ENCODE assay signal across 8 cellular contexts in genomic region chr10:110871236-110872084, GRCh38. TPM values are rescaled to one million over a fixed set of nuclear protein-coding genes. Genes with fewer than 3 reads are reported as not detected.
DNase-seq lines count a peak whose midpoint lies in the region; ATAC-seq lines count a peak whose summit lies in the region.

Gene PDCD4 (plus strand): TSS chr10:110871928. CDS start chr10:110876028, 4,100 bp downstream.

- peaks cover 5 to 35% of the 10 kb centered on the region in 2 donors for H3K36me3 Mint-ChIP-seq in CD4-positive, alpha-beta memory T cell

- peak; percentile 89 to 96 (median 92) for DNase-seq in CD4-positive, alpha-beta memory T cell
- peak; percentile 87 for DNase-seq in HS-27A (ENCODE audit: low read depth)
- peak; percentile 78 for DNase-seq in NK-92 (lab: John Stamatoyannopoulos, UW; ENCODE audit: unreplicated experiment)
- peak; percentile 94 for DNase-seq in effector CD8-positive, alpha-beta T cell (lab: John Stamatoyannopoulos, UW)
- DNase-seq in lung microvascular endothelial cell (ENCODE audit: low read depth in 2 of 2) = peak; percentile 98 to 99
- DNase-seq in stimulated activated CD4-positive, alpha-beta T cell treated with anti-CD3 and anti-CD28 coated beads, TNF-alpha, amount 100 ng/mL, for 48 hours (ENCODE audit: low read depth in 3 of 3) = peak; percentile 90 to 95 (median 91)

- no peaks in the 10 kb centered on the region for H3K27me3 ChIP-seq in CD4-positive, alpha-beta memory T cell (ENCODE audit: insufficient read depth, low read length)

- no peaks in the 10 kb centered on the region for H3K36me3 ChIP-seq in CD4-positive, alpha-beta memory T cell (ENCODE audit: insufficient read depth, low read length)

- H3K4me3 ChIP-seq in CD4-positive, alpha-beta memory T cell (ENCODE audit: low read length in 2 of 2) = peak within 1 kb of the TSS; percentile 67 to 95

- H3K4me1 ChIP-seq in CD4-positive, alpha-beta memory T cell (ENCODE audit: insufficient read depth, low read length) = peaks cover 78% of the 10 kb centered on the region

- intact Hi-C loops in CD4-positive, alpha-beta memory T cell (cut with micrococcal nuclease) = loop anchor here (1.0 to 2.0 kb wide), 8 partner anchors 7 to 125 kb away; partner anchors contain the start of genes BBIP1 and SHOC2

- H3K27me3 Mint-ChIP-seq in CD4-positive, alpha-beta memory T cell = no peaks in the 10 kb centered on the region

- peak within 1 kb of the TSS; percentile 91 to 100 (median 99) for H3K27ac Mint-ChIP-seq in CD4-positive, alpha-beta memory T cell

- no peaks in the 10 kb centered on the region for H3K9me3 ChIP-seq in CD4-positive, alpha-beta memory T cell (ENCODE audit: control insufficient read depth in 1 of 2, low read length in 2 of 2)

- H3K9me3 Mint-ChIP-seq in CD4-positive, alpha-beta memory T cell = peaks cover 0 to 3% (median 0%) of the 10 kb centered on the region in 8 donors

- POLR2A ChIA-PET in CD4-positive, alpha-beta memory T cell (lab: Charles Lee; ENCODE audit: partially characterized antibody) = interaction anchor here (0.6 to 4.1 kb wide), 26 partner anchors 9 to 199 kb away, joined by 3 to 214 read pairs (median 4); partner anchors contain the start of genes BBIP1 and SHOC2
- POLR2A ChIA-PET in activated CD8-positive, alpha-beta memory T cell treated with anti-CD3 and anti-CD28 coated beads for 36 hours (lab: Charles Lee) = interaction anchor here (0.6 to 0.9 kb wide), 5 partner anchors 13 to 102 kb away, joined by 3 to 5 read pairs (median 3); partner anchors contain the start of genes BBIP1 and SHOC2

- ATAC-seq in GM19467 (IDR thresholded peaks at IDR 0.05; ENCODE audit: unreplicated experiment) = peak; percentile 66

- peak within 1 kb of the TSS; percentile 96 to 99 (median 96) for H3K4me3 Mint-ChIP-seq in CD4-positive, alpha-beta memory T cell

- H3K27ac ChIP-seq in CD4-positive, alpha-beta memory T cell (ENCODE audit: low read depth, low read length) = peak within 1 kb of the TSS; percentile 98

- peaks cover 44 to 86% (median 62%) of the 10 kb centered on the region in 4 donors for H3K4me1 Mint-ChIP-seq in CD4-positive, alpha-beta memory T cell

- CTCF ChIA-PET in CD4-positive, alpha-beta memory T cell (lab: Charles Lee; ENCODE audit: partially characterized antibody) = interaction anchor here (0.6 to 2.9 kb wide), 11 partner anchors 9 to 126 kb away, joined by 3 to 29 read pairs (median 4); no protein-coding TSS in a partner anchor
- CTCF ChIA-PET in activated CD8-positive, alpha-beta memory T cell treated with anti-CD3 and anti-CD28 coated beads for 36 hours (lab: Charles Lee) = interaction anchor here (0.8 to 0.9 kb wide), 3 partner anchors 15 to 22 kb away, joined by 3 to 4 read pairs (median 3); no protein-coding TSS in a partner anchor

RNA-seq across cellular contexts. Expression of gene PDCD4, which starts in this region (rescaled TPM):
- total RNA-seq in CD4-positive, alpha-beta memory T cell = 100 to 1,000 TPM; 358 to 376 TPM
- 100 to 1,000 TPM; 329 to 494 TPM for polyA plus RNA-seq in CD4-positive, alpha-beta memory T cell
- total RNA-seq in activated CD8-positive, alpha-beta memory T cell treated with anti-CD3 and anti-CD28 coated beads for 36 hours = 10 to 100 TPM; 83.3 to 95.6 TPM
- 102 and 172 TPM in 2 replicates for total RNA-seq in lung microvascular endothelial cell

Comparison
In these comparisons a context has a peak if more than half of its experiments do, and no peak if none do; other contexts are left out.
1. Peak in every context shown above with its lines: DNase-seq, ATAC-seq, H3K4me3 ChIP-seq and H3K27ac ChIP-seq.